ENCODE assay signal across 11 cellular contexts in genomic region chr1:154862927-154863701, GRCh38. TPM values are rescaled to one million over a fixed set of nuclear protein-coding genes. Genes with fewer than 3 reads are reported as not detected.
A peak's percentile ranks its signal among the peaks of the same experiment; 100 is the strongest.
DNase-seq lines count a peak whose midpoint lies in the region; TF ChIP-seq lines count a peak whose summit lies in the region.
"Had no signal": no experiment of that assay in that cellular context is flagged by ENCODE, and none has a peak within 500 bp of the region (broad histone marks: within the 10 kb centered on the region; RNA-seq: fewer than 3 reads in every experiment).

No MANE protein-coding gene starts in this region.

- peaks cover 4% of the 10 kb centered on the region for H3K36me3 Mint-ChIP-seq in endothelial cell (ENCODE audit: low read depth, unreplicated experiment)
- no peaks in the 10 kb centered on the region for H3K36me3 Mint-ChIP-seq in stimulated activated naive CD8-positive, alpha-beta T cell treated with anti-CD3 and anti-CD28 coated beads, Interleukin-15, Interleukin-2, amounts not matched to agents 100 ng/mL and 50 ng/mL, for 24 hours (ENCODE audit: low read depth)
- H3K36me3 Mint-ChIP-seq: CD4-positive, CD25-positive, alpha-beta regulatory T cell had no signal

- H3K27ac ChIP-seq in OCI-LY1 (ENCODE audit: low read depth, low read length, poor library complexity, severe bottlenecking) (peak overlapping the region; percentile 98), PC-9 (no peak overlapping the region)

- H3K27me3 Mint-ChIP-seq in endothelial cell (ENCODE audit: unreplicated experiment), result peaks cover 11% of the 10 kb centered on the region
- H3K27me3 Mint-ChIP-seq in stimulated activated naive CD8-positive, alpha-beta T cell treated with anti-CD3 and anti-CD28 coated beads, Interleukin-15, Interleukin-2, amounts not matched to agents 100 ng/mL and 50 ng/mL, for 24 hours, result peaks cover 9% of the 10 kb centered on the region

- peak; percentile 27 for DNase-seq in stimulated activated CD4-positive, alpha-beta T cell treated with anti-CD3 and anti-CD28 coated beads, Interleukin-4, amount 100 ng/mL, for 24 hours
- DNase-seq in stimulated activated CD4-positive, alpha-beta T cell treated with anti-CD3 and anti-CD28 coated beads, Interleukin-12 subunit alpha, Interleukin-12 subunit beta, amount 100 ng/mL, for 4 hours, result no peak
- DNase-seq in endothelial cell (ENCODE audit: low spot score) (no peak), NCI-H748 treated with DMSO at 0.1 percent for 48 hours (lab: John Stamatoyannopoulos, UW) (no peak), NCI-H510A (lab: John Stamatoyannopoulos, UW) (no peak), PC-9 (no peak)
- DNase-seq: dorsolateral prefrontal cortex, NCI-H446 treated with DMSO at 0.1 percent for 48 hours had no signal

- H3K4me3 ChIP-seq in OCI-LY1 (ENCODE audit: low read depth, low read length, poor library complexity, severe bottlenecking) (no peak overlapping the region), PC-9 (no peak overlapping the region)

- POLR2A ChIA-PET in PC-9 (lab: Charles Lee; ENCODE audit: unreplicated experiment), result no interaction called here

- H3K79me2 ChIP-seq in OCI-LY1 (ENCODE audit: insufficient read depth, low read length) (peaks cover 14% of the 10 kb centered on the region), PC-9 (ENCODE audit: low read depth) (no peaks in the 10 kb centered on the region)

- TF ChIP-seq CTCF in OCI-LY1 (IDR thresholded peaks at IDR 0.05; ENCODE audit: low read length) (no peak), endothelial cell (IDR thresholded peaks at IDR 0.05; ENCODE audit: unreplicated experiment) (no peak), PC-9 (conservative IDR thresholded peaks at IDR 0.05) (no peak)

- H3F3A ChIP-seq in OCI-LY1 (ENCODE audit: insufficient read depth, low read length) (no peaks in the 10 kb centered on the region), PC-9 (ENCODE audit: insufficient read depth, low read depth) (no peaks in the 10 kb centered on the region)

- H3K9me3 ChIP-seq in OCI-LY1 (ENCODE audit: low read length) (no peaks in the 10 kb centered on the region), PC-9 (ENCODE audit: insufficient read depth, low read depth) (no peaks in the 10 kb centered on the region)

- intact Hi-C loops in PC-9 (cut with micrococcal nuclease; ENCODE audit: unreplicated experiment), result no loop called here

- no TSS peak for BruUV-seq in PC-9 (replicated peaks; lab: Mats Ljungman, UMichigan)

- H3K9me2 ChIP-seq in OCI-LY1 (ENCODE audit: low read depth, low read length) (no peaks in the 10 kb centered on the region), PC-9 (ENCODE audit: insufficient read depth) (no peaks in the 10 kb centered on the region)

- H3K4me1 ChIP-seq in OCI-LY1 (ENCODE audit: insufficient read depth, low read length, severe bottlenecking), result peaks cover 97% of the 10 kb centered on the region
- no peaks in the 10 kb centered on the region for H3K4me1 ChIP-seq in PC-9 (replicated peaks; ENCODE audit: insufficient read depth)

- peak overlapping the region; percentile 0 for H3K27ac Mint-ChIP-seq in endothelial cell (ENCODE audit: unreplicated experiment)
- peak overlapping the region; percentile 91 for H3K27ac Mint-ChIP-seq in stimulated activated naive CD8-positive, alpha-beta T cell treated with anti-CD3 and anti-CD28 coated beads, Interleukin-15, Interleukin-2, amounts not matched to agents 100 ng/mL and 50 ng/mL, for 24 hours

- CTCF ChIA-PET in PC-9 (lab: Charles Lee), result no interaction called here

- H2AFZ ChIP-seq in OCI-LY1 (ENCODE audit: low read length) (no peak overlapping the region), PC-9 (no peak overlapping the region)

- H3K27me3 ChIP-seq in OCI-LY1 (ENCODE audit: insufficient read depth, low read length) (no peaks in the 10 kb centered on the region), PC-9 (ENCODE audit: insufficient read depth, low read depth) (peaks cover 46% of the 10 kb centered on the region)
- H3K27me3 ChIP-seq: dorsolateral prefrontal cortex had no signal

- H4K20me1 ChIP-seq in OCI-LY1 (ENCODE audit: insufficient read depth, low read length) (no peaks in the 10 kb centered on the region), PC-9 (ENCODE audit: insufficient read depth) (no peaks in the 10 kb centered on the region)

- H3K36me3 ChIP-seq in OCI-LY1 (ENCODE audit: insufficient read depth, low read length), result no peaks in the 10 kb centered on the region
- no peaks in the 10 kb centered on the region for H3K36me3 ChIP-seq in PC-9 (ENCODE audit: low read depth)

- H3K9me3 Mint-ChIP-seq in endothelial cell (ENCODE audit: unreplicated experiment), result no peaks in the 10 kb centered on the region
- H3K9me3 Mint-ChIP-seq in stimulated activated naive CD8-positive, alpha-beta T cell treated with anti-CD3 and anti-CD28 coated beads, Interleukin-15, Interleukin-2, amounts not matched to agents 100 ng/mL and 50 ng/mL, for 24 hours, result no peaks in the 10 kb centered on the region

- H3K9ac ChIP-seq in OCI-LY1 (ENCODE audit: low read length), result peak overlapping the region; percentile 30; the same call in 1 of the 2 replicates

- H3K4me1 Mint-ChIP-seq in endothelial cell (ENCODE audit: unreplicated experiment), result peaks cover 55% of the 10 kb centered on the region
- H3K4me1 Mint-ChIP-seq in stimulated activated naive CD8-positive, alpha-beta T cell treated with anti-CD3 and anti-CD28 coated beads, Interleukin-15, Interleukin-2, amounts not matched to agents 100 ng/mL and 50 ng/mL, for 24 hours (ENCODE audit: low read depth), result peaks cover 68% of the 10 kb centered on the region
- H3K4me1 Mint-ChIP-seq: CD4-positive, CD25-positive, alpha-beta regulatory T cell had no signal

- H3K4me3 Mint-ChIP-seq in endothelial cell (ENCODE audit: unreplicated experiment), result peak overlapping the region; percentile 10
- H3K4me3 Mint-ChIP-seq in stimulated activated naive CD8-positive, alpha-beta T cell treated with anti-CD3 and anti-CD28 coated beads, Interleukin-15, Interleukin-2, amounts not matched to agents 100 ng/mL and 50 ng/mL, for 24 hours, result peak overlapping the region; percentile 13
- H3K4me3 Mint-ChIP-seq: CD4-positive, CD25-positive, alpha-beta regulatory T cell had no signal

- peak overlapping the region; percentile 6; the same call in 1 of the 2 replicates for H3K4me2 ChIP-seq in OCI-LY1 (ENCODE audit: low read length)
- no peak overlapping the region for H3K4me2 ChIP-seq in PC-9

RNA-seq across cellular contexts. Expression of gene KCNN3, which starts 7.0 kb away (rescaled TPM):
- 17.3 TPM for total RNA-seq in endothelial cell (ENCODE audit: unreplicated experiment)
- total RNA-seq in PC-9 (2021), result 0.33 and 1.1 TPM in 2 replicates
